In the genomic region with DNA sequence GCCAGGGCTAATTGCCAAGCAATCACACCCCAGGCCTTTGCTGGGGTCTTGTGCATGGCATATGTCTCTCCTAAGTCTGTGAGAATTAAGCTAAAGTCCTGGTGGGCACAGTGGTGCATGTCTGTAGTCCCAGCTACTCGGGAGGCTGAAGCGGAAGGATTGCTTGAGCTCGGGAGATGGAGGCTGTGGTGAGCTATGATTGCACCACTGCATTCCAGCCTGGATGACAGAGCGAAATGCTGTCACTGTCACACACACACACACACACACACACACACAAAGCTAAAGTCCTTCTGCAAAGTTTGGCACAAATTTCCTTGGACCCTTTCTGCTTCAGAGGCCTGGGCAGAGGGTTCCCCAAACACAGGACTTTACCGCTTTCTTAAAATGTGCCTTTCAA, we compare ENCODE assay signal across 2 cellular contexts.
TF ChIP-seq lines count a peak whose summit lies in the region.

No MANE protein-coding gene starts in this region.

TF ChIP-seq in HepG2, 621 proteins besides CTCF, POLR2A, EP300 and RAD21:
- TF ChIP-seq, protein P1, sequence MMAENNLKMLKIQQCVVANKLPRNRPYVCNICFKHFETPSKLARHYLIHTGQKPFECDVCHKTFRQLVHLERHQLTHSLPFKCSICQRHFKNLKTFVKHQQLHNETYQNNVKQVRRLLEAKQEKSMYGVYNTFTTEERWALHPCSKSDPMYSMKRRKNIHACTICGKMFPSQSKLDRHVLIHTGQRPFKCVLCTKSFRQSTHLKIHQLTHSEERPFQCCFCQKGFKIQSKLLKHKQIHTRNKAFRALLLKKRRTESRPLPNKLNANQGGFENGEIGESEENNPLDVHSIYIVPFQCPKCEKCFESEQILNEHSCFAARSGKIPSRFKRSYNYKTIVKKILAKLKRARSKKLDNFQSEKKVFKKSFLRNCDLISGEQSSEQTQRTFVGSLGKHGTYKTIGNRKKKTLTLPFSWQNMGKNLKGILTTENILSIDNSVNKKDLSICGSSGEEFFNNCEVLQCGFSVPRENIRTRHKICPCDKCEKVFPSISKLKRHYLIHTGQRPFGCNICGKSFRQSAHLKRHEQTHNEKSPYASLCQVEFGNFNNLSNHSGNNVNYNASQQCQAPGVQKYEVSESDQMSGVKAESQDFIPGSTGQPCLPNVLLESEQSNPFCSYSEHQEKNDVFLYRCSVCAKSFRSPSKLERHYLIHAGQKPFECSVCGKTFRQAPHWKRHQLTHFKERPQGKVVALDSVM (CRISPR knock-in tag; IDR thresholded peaks at IDR 0.05): peak; percentile 86
- TF ChIP-seq, protein P2, sequence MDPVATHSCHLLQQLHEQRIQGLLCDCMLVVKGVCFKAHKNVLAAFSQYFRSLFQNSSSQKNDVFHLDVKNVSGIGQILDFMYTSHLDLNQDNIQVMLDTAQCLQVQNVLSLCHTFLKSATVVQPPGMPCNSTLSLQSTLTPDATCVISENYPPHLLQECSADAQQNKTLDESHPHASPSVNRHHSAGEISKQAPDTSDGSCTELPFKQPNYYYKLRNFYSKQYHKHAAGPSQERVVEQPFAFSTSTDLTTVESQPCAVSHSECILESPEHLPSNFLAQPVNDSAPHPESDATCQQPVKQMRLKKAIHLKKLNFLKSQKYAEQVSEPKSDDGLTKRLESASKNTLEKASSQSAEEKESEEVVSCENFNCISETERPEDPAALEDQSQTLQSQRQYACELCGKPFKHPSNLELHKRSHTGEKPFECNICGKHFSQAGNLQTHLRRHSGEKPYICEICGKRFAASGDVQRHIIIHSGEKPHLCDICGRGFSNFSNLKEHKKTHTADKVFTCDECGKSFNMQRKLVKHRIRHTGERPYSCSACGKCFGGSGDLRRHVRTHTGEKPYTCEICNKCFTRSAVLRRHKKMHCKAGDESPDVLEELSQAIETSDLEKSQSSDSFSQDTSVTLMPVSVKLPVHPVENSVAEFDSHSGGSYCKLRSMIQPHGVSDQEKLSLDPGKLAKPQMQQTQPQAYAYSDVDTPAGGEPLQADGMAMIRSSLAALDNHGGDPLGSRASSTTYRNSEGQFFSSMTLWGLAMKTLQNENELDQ (CRISPR knock-in tag; IDR thresholded peaks at IDR 0.05; ENCODE audit: borderline replicate concordance): no peak

TF ChIP-seq in K562, 482 proteins besides CTCF, POLR2A, EP300 and RAD21:
- TF ChIP-seq, protein P3, sequence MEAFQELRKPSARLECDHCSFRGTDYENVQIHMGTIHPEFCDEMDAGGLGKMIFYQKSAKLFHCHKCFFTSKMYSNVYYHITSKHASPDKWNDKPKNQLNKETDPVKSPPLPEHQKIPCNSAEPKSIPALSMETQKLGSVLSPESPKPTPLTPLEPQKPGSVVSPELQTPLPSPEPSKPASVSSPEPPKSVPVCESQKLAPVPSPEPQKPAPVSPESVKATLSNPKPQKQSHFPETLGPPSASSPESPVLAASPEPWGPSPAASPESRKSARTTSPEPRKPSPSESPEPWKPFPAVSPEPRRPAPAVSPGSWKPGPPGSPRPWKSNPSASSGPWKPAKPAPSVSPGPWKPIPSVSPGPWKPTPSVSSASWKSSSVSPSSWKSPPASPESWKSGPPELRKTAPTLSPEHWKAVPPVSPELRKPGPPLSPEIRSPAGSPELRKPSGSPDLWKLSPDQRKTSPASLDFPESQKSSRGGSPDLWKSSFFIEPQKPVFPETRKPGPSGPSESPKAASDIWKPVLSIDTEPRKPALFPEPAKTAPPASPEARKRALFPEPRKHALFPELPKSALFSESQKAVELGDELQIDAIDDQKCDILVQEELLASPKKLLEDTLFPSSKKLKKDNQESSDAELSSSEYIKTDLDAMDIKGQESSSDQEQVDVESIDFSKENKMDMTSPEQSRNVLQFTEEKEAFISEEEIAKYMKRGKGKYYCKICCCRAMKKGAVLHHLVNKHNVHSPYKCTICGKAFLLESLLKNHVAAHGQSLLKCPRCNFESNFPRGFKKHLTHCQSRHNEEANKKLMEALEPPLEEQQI (IDR thresholded peaks at IDR 0.05): no peak
- TF ChIP-seq ZNF274 (IDR thresholded peaks at IDR 0.05; ENCODE audit: borderline replicate concordance, low read depth, low read length) (no peak), NFE2 (IDR thresholded peaks at IDR 0.05; ENCODE audit: low read depth) (0 out of 2 replicates have a peak, but pooled peaks have one; percentile 24), FOXK2 (conservative IDR thresholded peaks at IDR 0.05 in 1 of 2, IDR thresholded peaks at IDR 0.05 in 1 of 2; ENCODE audit: low read depth in 2 of 2) (no peak), SMAD4 (CRISPR knock-in tag; conservative IDR thresholded peaks at IDR 0.05) (no peak)
- TF ChIP-seq, protein P4, sequence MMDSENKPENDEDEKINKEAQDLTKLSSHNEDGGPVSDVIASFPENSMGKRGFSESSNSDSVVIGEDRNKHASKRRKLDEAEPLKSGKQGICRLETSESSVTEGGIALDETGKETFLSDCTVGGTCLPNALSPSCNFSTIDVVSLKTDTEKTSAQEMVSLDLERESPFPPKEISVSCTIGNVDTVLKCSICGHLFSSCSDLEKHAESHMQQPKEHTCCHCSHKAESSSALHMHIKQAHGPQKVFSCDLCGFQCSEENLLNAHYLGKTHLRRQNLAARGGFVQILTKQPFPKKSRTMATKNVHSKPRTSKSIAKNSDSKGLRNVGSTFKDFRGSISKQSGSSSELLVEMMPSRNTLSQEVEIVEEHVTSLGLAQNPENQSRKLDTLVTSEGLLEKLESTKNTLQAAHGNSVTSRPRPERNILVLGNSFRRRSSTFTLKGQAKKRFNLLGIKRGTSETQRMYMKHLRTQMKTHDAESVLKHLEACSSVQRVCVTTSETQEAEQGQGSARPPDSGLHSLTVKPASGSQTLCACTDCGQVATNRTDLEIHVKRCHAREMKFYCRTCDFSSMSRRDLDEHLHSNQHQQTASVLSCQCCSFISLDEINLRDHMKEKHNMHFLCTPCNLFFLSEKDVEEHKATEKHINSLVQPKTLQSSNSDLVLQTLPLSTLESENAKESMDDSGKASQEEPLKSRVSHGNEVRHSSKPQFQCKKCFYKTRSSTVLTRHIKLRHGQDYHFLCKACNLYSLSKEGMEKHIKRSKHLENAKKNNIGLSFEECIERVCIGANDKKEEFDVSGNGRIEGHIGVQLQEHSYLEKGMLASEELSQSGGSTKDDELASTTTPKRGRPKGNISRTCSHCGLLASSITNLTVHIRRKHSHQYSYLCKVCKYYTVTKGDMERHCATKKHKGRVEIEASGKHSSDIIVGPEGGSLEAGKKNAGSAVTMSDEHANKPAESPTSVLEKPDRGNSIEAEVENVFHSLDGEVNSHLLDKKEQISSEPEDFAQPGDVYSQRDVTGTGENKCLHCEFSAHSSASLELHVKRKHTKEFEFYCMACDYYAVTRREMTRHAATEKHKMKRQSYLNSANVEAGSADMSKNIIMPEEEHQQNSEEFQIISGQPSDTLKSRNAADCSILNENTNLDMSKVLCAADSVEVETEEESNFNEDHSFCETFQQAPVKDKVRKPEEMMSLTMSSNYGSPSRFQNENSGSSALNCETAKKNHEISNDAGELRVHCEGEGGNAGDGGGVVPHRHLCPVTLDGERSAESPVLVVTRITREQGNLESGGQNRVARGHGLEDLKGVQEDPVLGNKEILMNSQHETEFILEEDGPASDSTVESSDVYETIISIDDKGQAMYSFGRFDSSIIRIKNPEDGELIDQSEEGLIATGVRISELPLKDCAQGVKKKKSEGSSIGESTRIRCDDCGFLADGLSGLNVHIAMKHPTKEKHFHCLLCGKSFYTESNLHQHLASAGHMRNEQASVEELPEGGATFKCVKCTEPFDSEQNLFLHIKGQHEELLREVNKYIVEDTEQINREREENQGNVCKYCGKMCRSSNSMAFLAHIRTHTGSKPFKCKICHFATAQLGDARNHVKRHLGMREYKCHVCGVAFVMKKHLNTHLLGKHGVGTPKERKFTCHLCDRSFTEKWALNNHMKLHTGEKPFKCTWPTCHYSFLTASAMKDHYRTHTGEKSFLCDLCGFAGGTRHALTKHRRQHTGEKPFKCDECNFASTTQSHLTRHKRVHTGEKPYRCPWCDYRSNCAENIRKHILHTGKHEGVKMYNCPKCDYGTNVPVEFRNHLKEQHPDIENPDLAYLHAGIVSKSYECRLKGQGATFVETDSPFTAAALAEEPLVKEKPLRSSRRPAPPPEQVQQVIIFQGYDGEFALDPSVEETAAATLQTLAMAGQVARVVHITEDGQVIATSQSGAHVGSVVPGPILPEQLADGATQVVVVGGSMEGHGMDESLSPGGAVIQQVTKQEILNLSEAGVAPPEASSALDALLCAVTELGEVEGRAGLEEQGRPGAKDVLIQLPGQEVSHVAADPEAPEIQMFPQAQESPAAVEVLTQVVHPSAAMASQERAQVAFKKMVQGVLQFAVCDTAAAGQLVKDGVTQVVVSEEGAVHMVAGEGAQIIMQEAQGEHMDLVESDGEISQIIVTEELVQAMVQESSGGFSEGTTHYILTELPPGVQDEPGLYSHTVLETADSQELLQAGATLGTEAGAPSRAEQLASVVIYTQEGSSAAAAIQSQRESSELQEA (IDR thresholded peaks at IDR 0.05; ENCODE audit: low read depth): no peak
